Comparison of ENCODE assay signal across 19 cellular contexts in the genomic region with DNA sequence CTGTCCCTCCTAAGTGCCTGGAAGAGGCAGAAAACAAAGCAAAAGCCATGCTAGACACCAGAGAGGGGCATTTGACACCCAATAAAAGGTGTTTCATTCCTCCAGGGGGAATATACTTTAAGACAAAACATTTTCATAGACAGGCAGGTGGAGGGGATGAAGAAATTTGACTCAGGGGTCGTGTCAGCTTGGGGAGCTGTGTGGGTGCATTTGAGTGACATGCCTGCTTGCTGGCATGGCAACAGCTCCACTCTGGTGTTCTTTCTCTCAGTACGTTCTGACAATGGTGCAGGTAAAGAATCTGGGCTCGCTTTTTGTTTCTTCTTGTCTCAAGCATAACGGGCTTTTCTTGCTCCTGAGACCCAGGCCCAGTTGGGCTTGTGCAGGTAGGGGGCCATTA.
"Had no signal": no experiment of that assay in that cellular context is flagged by ENCODE, and none has a peak within 500 bp of the region (broad histone marks: within the 10 kb centered on the region; RNA-seq: fewer than 3 reads in every experiment).

No MANE protein-coding gene starts in this region.

- H3K9me2 ChIP-seq: SK-N-SH had no signal

- H3K9me3 ChIP-seq: SK-N-SH had no signal

- H3K9ac ChIP-seq: SK-N-SH had no signal

- H3K4me2 ChIP-seq: SK-N-SH had no signal

- DNase-seq: KBM-7, MV-4-11, NCI-H1048, NCI-H1105 treated with DMSO at 0.1 percent for 48 hours, NCI-H1417 treated with DMSO at 0.1 percent for 48 hours, NCI-H146, NCI-H1694 treated with DMSO at 0.1 percent for 48 hours, NCI-H1930, NCI-H2081, NCI-H2107, NCI-H2171 treated with DMSO at 0.1 percent for 48 hours, NCI-H345, NCI-H446 treated with DMSO at 0.1 percent for 48 hours, NCI-H526, NCI-H82, Right ventricle myocardium superior, RPMI8226, SK-N-SH, SW 1271 had no signal
